8 cellular contexts compared by ENCODE assay signal in genomic region chr21:15729674-15730483, GRCh38. TPM values are rescaled to one million over a fixed set of nuclear protein-coding genes. Genes with fewer than 3 reads are reported as not detected.
DNase-seq lines count a peak whose midpoint lies in the region; ATAC-seq, FAIRE-seq and TF ChIP-seq lines count a peak whose summit lies in the region.

Gene USP25, plus strand, starts transcription at chr21:15729982. Its CDS starts 412 bp downstream, at chr21:15730394.

- H3K27ac Mint-ChIP-seq in WTC11, result peak within 1 kb of the TSS; percentile 98

- H3K4me1 ChIP-seq in ACC112 (ENCODE audit: control insufficient read depth, insufficient read depth, low read length, unreplicated experiment), result peaks cover 4% of the 10 kb centered on the region

- POLR2A ChIA-PET in WTC11 (lab: Charles Lee), result interaction anchor here (1.0 kb wide), 1 partner anchor 23 kb away, joined by 3 read pairs; no protein-coding TSS in a partner anchor

- no peaks in the 10 kb centered on the region for H3K36me3 Mint-ChIP-seq in WTC11

- DNase-seq in NCI-H2227 (lab: John Stamatoyannopoulos, UW; ENCODE audit: unreplicated experiment), result peak; percentile 90
- DNase-seq in WTC11 (ENCODE audit: low spot score), result peak; percentile 84
- DNase-seq in bronchial epithelial cell (ENCODE audit: low read depth), result peak; percentile 49
- DNase-seq in inferior parietal cortex (ENCODE audit: extremely low spot score), result peak; percentile 78
- peak; percentile 70 to 76 for DNase-seq in stimulated activated CD4-positive, alpha-beta T cell treated with anti-CD3 and anti-CD28 coated beads, Interleukin-12 subunit alpha, Interleukin-12 subunit beta, amount 100 ng/mL, for 24 hours (ENCODE audit: low read depth in 2 of 2)

- H3K9me3 Mint-ChIP-seq in WTC11, result no peaks in the 10 kb centered on the region

- H3K79me2 ChIP-seq in ACC112 (ENCODE audit: control insufficient read depth, insufficient read depth, low read length, unreplicated experiment), result peaks cover 43% of the 10 kb centered on the region

- peak within 1 kb of the TSS; percentile 95 for H3K4me3 Mint-ChIP-seq in WTC11

- H3K4me1 Mint-ChIP-seq in WTC11, result peaks cover 29% of the 10 kb centered on the region

- H3K27ac ChIP-seq in ACC112 (ENCODE audit: low read depth, low read length), result peak within 1 kb of the TSS; percentile 40; the same call in 1 of the 2 replicates

- H3K4me3 ChIP-seq in ACC112 (ENCODE audit: low read depth, low read length) (peak within 1 kb of the TSS; percentile 88), bronchial epithelial cell (ENCODE audit: low read depth, low read length) (peak within 1 kb of the TSS; percentile 88)

- H3K27me3 ChIP-seq in ACC112 (ENCODE audit: insufficient read depth, low read length), result no peaks in the 10 kb centered on the region
- no peaks in the 10 kb centered on the region for H3K27me3 ChIP-seq in bronchial epithelial cell (ENCODE audit: control insufficient read depth, insufficient read depth, low read length)

- FAIRE-seq in bronchial epithelial cell (lab: Jason Lieb, UNC), result no peak

- TF ChIP-seq CTCF in WTC11 (IDR thresholded peaks at IDR 0.05) (no peak), bronchial epithelial cell (IDR thresholded peaks at IDR 0.05; ENCODE audit: insufficient read depth, low read length, severe bottlenecking) (no peak)

- H3K36me3 ChIP-seq in ACC112 (ENCODE audit: insufficient read depth, low read length) (no peaks in the 10 kb centered on the region), bronchial epithelial cell (ENCODE audit: control insufficient read depth, insufficient read depth, low read length) (no peaks in the 10 kb centered on the region)

- peak within 1 kb of the TSS; percentile 55 for H2AFZ ChIP-seq in ACC112 (ENCODE audit: low read length, unreplicated experiment)

- H3K27me3 Mint-ChIP-seq in WTC11 (ENCODE audit: low read depth), result no peaks in the 10 kb centered on the region

- CTCF ChIA-PET in WTC11 (lab: Charles Lee), result interaction anchor here (0.6 to 1.3 kb wide), 4 partner anchors 18 to 23 kb away, joined by 3 to 6 read pairs (median 3); no protein-coding TSS in a partner anchor

- peak; percentile 39 for ATAC-seq in GM18861 (IDR thresholded peaks at IDR 0.05; ENCODE audit: unreplicated experiment)
- ATAC-seq in HG03066 (IDR thresholded peaks at IDR 0.05; ENCODE audit: low read depth, unreplicated experiment), result peak; percentile 54
- ATAC-seq in WTC11, result peak; percentile 90

TF ChIP-seq in WTC11, 78 proteins besides CTCF, POLR2A, EP300 and RAD21:
- TF ChIP-seq ZNF416 (CRISPR knock-in tag; IDR thresholded peaks at IDR 0.05), result peak; percentile 55; the same call in 1 of the 2 replicates
- TF ChIP-seq ERG (CRISPR knock-in tag; IDR thresholded peaks at IDR 0.05), result no peak
- no peak for TF ChIP-seq JUN (CRISPR knock-in tag; IDR thresholded peaks at IDR 0.05)
- no peak for TF ChIP-seq ZNF671 (CRISPR knock-in tag; IDR thresholded peaks at IDR 0.05)
- TF ChIP-seq PRRX2 (CRISPR knock-in tag; IDR thresholded peaks at IDR 0.05), result no peak
- TF ChIP-seq SP1 (CRISPR knock-in tag; conservative IDR thresholded peaks at IDR 0.05), result peak; percentile 67
- no peak for TF ChIP-seq ZNF512 (CRISPR knock-in tag; IDR thresholded peaks at IDR 0.05; ENCODE audit: borderline replicate concordance)
- peak; percentile 87; the same call in 1 of the 2 replicates for TF ChIP-seq ZNF263 (CRISPR knock-in tag; IDR thresholded peaks at IDR 0.05; ENCODE audit: low read depth)
- no peak for TF ChIP-seq SOX15 (CRISPR knock-in tag; IDR thresholded peaks at IDR 0.05)
- no peak for TF ChIP-seq JAZF1 (CRISPR knock-in tag; IDR thresholded peaks at IDR 0.05)
- TF ChIP-seq EMX1 (CRISPR knock-in tag; IDR thresholded peaks at IDR 0.05), result 0 out of 2 replicates have a peak, but pooled peaks have one; percentile 42
- TF ChIP-seq CREB1 (CRISPR knock-in tag; IDR thresholded peaks at IDR 0.05), result no peak
- TF ChIP-seq FOXP4 (CRISPR knock-in tag; IDR thresholded peaks at IDR 0.05), result peak; percentile 41; the same call in 1 of the 2 replicates
- TF ChIP-seq KAT7 (CRISPR knock-in tag; IDR thresholded peaks at IDR 0.05; ENCODE audit: borderline replicate concordance), result 0 out of 2 replicates have a peak, but pooled peaks have one; percentile 46
- TF ChIP-seq ARID4B (CRISPR knock-in tag; IDR thresholded peaks at IDR 0.05; ENCODE audit: borderline replicate concordance), result no peak
- TF ChIP-seq ZNF396 (CRISPR knock-in tag; IDR thresholded peaks at IDR 0.05; ENCODE audit: borderline replicate concordance), result no peak
- TF ChIP-seq FOXP1 (CRISPR knock-in tag; IDR thresholded peaks at IDR 0.05; ENCODE audit: borderline replicate concordance), result peak; percentile 29; the same call in 1 of the 2 replicates
- no peak for TF ChIP-seq ETV6 (CRISPR knock-in tag; IDR thresholded peaks at IDR 0.05)

RNA-seq across cellular contexts. Expression of gene USP25, which starts in this region (rescaled TPM):
- total RNA-seq in WTC11 (2021) (36.7 to 42.0 TPM (median 37.7 TPM) in 3 replicates), bronchial epithelial cell (54.5 and 69.3 TPM in 2 replicates)

Comparison
In these comparisons a context has a peak if more than half of its experiments do, and no peak if none do; other contexts are left out.
1. Peak in every context shown above with its lines: DNase-seq, ATAC-seq, H3K4me3 ChIP-seq and H3K27ac ChIP-seq.
2. ATAC-seq: peak in every context shown above with its lines; median percentile 90 in WTC11; 54 in HG03066; 39 in GM18861.